In the genomic region with DNA sequence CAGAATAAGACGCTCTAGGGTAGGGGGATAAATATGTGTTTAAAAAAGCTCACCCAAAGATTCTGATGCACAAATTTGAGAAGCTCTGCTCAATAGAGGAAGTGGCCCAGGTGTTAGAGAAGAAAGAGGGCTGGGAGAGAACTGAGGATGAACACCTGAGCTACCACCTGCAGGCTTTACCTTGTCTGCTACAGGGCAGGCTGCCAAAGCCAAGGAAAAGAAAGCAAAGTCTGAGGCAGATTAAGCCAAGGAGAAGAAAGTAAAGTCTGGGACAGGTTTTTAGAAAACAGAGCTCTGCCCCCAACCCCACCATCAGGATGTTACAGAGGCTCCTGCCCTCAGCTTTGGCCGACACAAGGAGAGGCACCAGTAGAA, we compare ENCODE assay signal across 32 cellular contexts.
DNase-seq lines count a peak whose midpoint lies in the region; ATAC-seq and TF ChIP-seq lines count a peak whose summit lies in the region.
"Had no signal": no experiment of that assay in that cellular context is flagged by ENCODE, and none has a peak within 500 bp of the region (broad histone marks: within the 10 kb centered on the region; RNA-seq: fewer than 3 reads in every experiment).

No MANE protein-coding gene starts in this region.

- H3K27me3 Mint-ChIP-seq in WTC11 (ENCODE audit: low read depth) = peaks cover 15% of the 10 kb centered on the region
- H3K27me3 Mint-ChIP-seq in nephron (ENCODE audit: low read depth) = peaks cover 6% of the 10 kb centered on the region
- H3K27me3 Mint-ChIP-seq in activated T-cell treated with anti-CD3 and anti-CD28 coated beads, Interleukin-2, amount 50 U/mL, for 24 hours = no peaks in the 10 kb centered on the region
- no peaks in the 10 kb centered on the region for H3K27me3 Mint-ChIP-seq in osteocyte (ENCODE audit: unreplicated experiment)

- H3K9me3 ChIP-seq in transverse colon = no peaks in the 10 kb centered on the region
- H3K9me3 ChIP-seq: upper lobe of right lung had no signal

- no peak for TF ChIP-seq CTCF in WTC11 (IDR thresholded peaks at IDR 0.05)
- TF ChIP-seq CTCF in nephron (IDR thresholded peaks at IDR 0.05; ENCODE audit: unreplicated experiment in 3 of 3) = no peak
- no peak for TF ChIP-seq CTCF in transverse colon (IDR thresholded peaks at IDR 0.05)
- TF ChIP-seq CTCF in osteocyte (IDR thresholded peaks at IDR 0.05) = no peak

- TF ChIP-seq POLR2A in transverse colon (IDR thresholded peaks at IDR 0.05) = no peak

- H3K36me3 Mint-ChIP-seq in WTC11 (peaks cover 11% of the 10 kb centered on the region), nephron (ENCODE audit: low read depth) (no peaks in the 10 kb centered on the region), osteocyte (ENCODE audit: unreplicated experiment) (no peaks in the 10 kb centered on the region)
- no peaks in the 10 kb centered on the region for H3K36me3 Mint-ChIP-seq in activated T-cell treated with anti-CD3 and anti-CD28 coated beads, Interleukin-2, amount 50 U/mL, for 24 hours (ENCODE audit: low read depth)
- H3K36me3 Mint-ChIP-seq: activated naive CD4-positive, alpha-beta T cell treated with anti-CD3 and anti-CD28 coated beads, Interleukin-2, amount 50 U/mL, for 72 hours; CD14-positive monocyte; immature natural killer cell; neural progenitor cell had no signal

- H3K9me3 Mint-ChIP-seq in WTC11 (peaks cover 16% of the 10 kb centered on the region), nephron (peaks cover 7% of the 10 kb centered on the region), osteocyte (ENCODE audit: unreplicated experiment) (peaks cover 13% of the 10 kb centered on the region)
- peaks cover 3% of the 10 kb centered on the region for H3K9me3 Mint-ChIP-seq in activated T-cell treated with anti-CD3 and anti-CD28 coated beads, Interleukin-2, amount 50 U/mL, for 24 hours
- H3K9me3 Mint-ChIP-seq: activated naive CD4-positive, alpha-beta T cell treated with anti-CD3 and anti-CD28 coated beads, Interleukin-2, amount 50 U/mL, for 72 hours had no signal

- H3K4me3 ChIP-seq in transverse colon = no peak overlapping the region
- H3K4me3 ChIP-seq: cardiac muscle cell, neural progenitor cell, spleen, upper lobe of right lung had no signal

- peaks cover 22% of the 10 kb centered on the region for H3K4me1 Mint-ChIP-seq in WTC11
- peaks cover 16% of the 10 kb centered on the region for H3K4me1 Mint-ChIP-seq in nephron
- H3K4me1 Mint-ChIP-seq in activated T-cell treated with anti-CD3 and anti-CD28 coated beads, Interleukin-2, amount 50 U/mL, for 24 hours (ENCODE audit: low read depth) = no peaks in the 10 kb centered on the region
- peaks cover 4% of the 10 kb centered on the region for H3K4me1 Mint-ChIP-seq in osteocyte (ENCODE audit: unreplicated experiment)
- H3K4me1 Mint-ChIP-seq: CD14-positive monocyte, immature natural killer cell, neural progenitor cell had no signal

- 38% methylated on average over 1 to 2 of the region's 2 CpGs for WGBS in transverse colon (ENCODE audit: low coverage in 1 of 2), 2 donors

- H3K27ac Mint-ChIP-seq in WTC11 (no peak overlapping the region), nephron (peak overlapping the region; percentile 39 to 58 (median 51)), osteocyte (ENCODE audit: unreplicated experiment) (no peak overlapping the region)
- no peak overlapping the region for H3K27ac Mint-ChIP-seq in activated T-cell treated with anti-CD3 and anti-CD28 coated beads, Interleukin-2, amount 50 U/mL, for 24 hours
- H3K27ac Mint-ChIP-seq: activated CD8-positive, alpha-beta T cell treated with anti-CD3 and anti-CD28 coated beads, Interleukin-2, amount 10 ng/mL, durations not matched to agents 7 days and 5 days; activated naive CD4-positive, alpha-beta T cell treated with anti-CD3 and anti-CD28 coated beads, Interleukin-2, amount 50 U/mL, for 72 hours; CD14-positive monocyte; immature natural killer cell; neural progenitor cell had no signal

- no peak for TF ChIP-seq EP300 in transverse colon (IDR thresholded peaks at IDR 0.05; ENCODE audit: low read depth)

- intact Hi-C loops in transverse colon (cut with DNase I; ENCODE audit: low total_unique reads) = no loop called here

- CTCF ChIA-PET in WTC11 (lab: Charles Lee) = no interaction called here

- H3K4me1 ChIP-seq in transverse colon = peaks cover 14 to 39% (median 21%) of the 10 kb centered on the region in 4 donors
- H3K4me1 ChIP-seq: spleen, upper lobe of right lung had no signal

- DNase-seq in NCI-H748 (lab: John Stamatoyannopoulos, UW; ENCODE audit: unreplicated experiment) = peak; percentile 41
- DNase-seq in NCI-H748 treated with DMSO at 0.1 percent for 48 hours (lab: John Stamatoyannopoulos, UW) = no peak
- DNase-seq in WTC11 (ENCODE audit: low spot score) = no peak
- DNase-seq in transverse colon = peak; percentile 50
- DNase-seq in activated T-cell treated with anti-CD3 and anti-CD28 coated beads, Interleukin-2, amount 50 U/mL, for 24 hours = no peak
- DNase-seq in stimulated activated CD4-positive, alpha-beta T cell treated with anti-CD3 and anti-CD28 coated beads, Interleukin-2, amount 100 ng/mL, for 48 hours = no peak
- no peak for DNase-seq in osteocyte (ENCODE audit: extremely low spot score, unreplicated experiment)
- DNase-seq: activated CD4-positive, alpha-beta T cell treated with anti-CD3 and anti-CD28 coated beads for 4 hours; activated CD8-positive, alpha-beta T cell treated with anti-CD3 and anti-CD28 coated beads, Interleukin-2, amount 10 ng/mL, durations not matched to agents 7 days and 5 days; activated effector memory CD4-positive, alpha-beta T cell treated with Interleukin-2 at 50 U/mL for 16 hours; activated T-cell treated with anti-CD3 and anti-CD28 coated beads for 4 hours; amygdala; DMS79 treated with DMSO at 0.1 percent for 48 hours; effector CD4-positive, alpha-beta T cell; GDM1; immature natural killer cell; Kasumi-1; NCI-H1694; NCI-H2171; NCI-H510A treated with DMSO at 0.1 percent for 48 hours; SIG-M5; spleen; stimulated activated CD4-positive, alpha-beta T cell treated with anti-CD3 and anti-CD28 coated beads, Interleukin-2, amount 100 ng/mL, for 24 hours; stimulated activated CD8-positive, alpha-beta memory T cell treated with anti-CD3 and anti-CD28 coated beads, Interleukin-4, amount 100 ng/mL, for 48 hours; upper lobe of right lung had no signal

- in situ Hi-C loops in transverse colon (cut with MboI; ENCODE audit: low pct_ligation_motif_present in 1 of 4, low pct_unique_long_range_greater_than_20kb in 1 of 4, low sequenced_read_pairs in 3 of 4) = no loop called here

- H3K27me3 ChIP-seq in transverse colon = no peaks in the 10 kb centered on the region
- H3K27me3 ChIP-seq: cardiac muscle cell, neural progenitor cell, spleen, upper lobe of right lung had no signal

- peak; percentile 57 for ATAC-seq in WTC11
- ATAC-seq: activated CD8-positive, alpha-beta T cell treated with anti-CD3 and anti-CD28 coated beads, Interleukin-2, amount 10 ng/mL, durations not matched to agents 7 days and 5 days; activated naive CD4-positive, alpha-beta T cell treated with anti-CD3 and anti-CD28 coated beads, Interleukin-2, amount 50 U/mL, for 72 hours; HCT116; HepG2; upper lobe of right lung had no signal

- peak overlapping the region; percentile 27 to 57 (median 34) for H3K27ac ChIP-seq in transverse colon
- H3K27ac ChIP-seq: cardiac muscle cell, neural progenitor cell, spleen, upper lobe of right lung had no signal

- H3K4me3 Mint-ChIP-seq in WTC11 (no peak overlapping the region), nephron (no peak overlapping the region), osteocyte (ENCODE audit: unreplicated experiment) (no peak overlapping the region)
- no peak overlapping the region for H3K4me3 Mint-ChIP-seq in activated T-cell treated with anti-CD3 and anti-CD28 coated beads, Interleukin-2, amount 50 U/mL, for 24 hours
- H3K4me3 Mint-ChIP-seq: activated CD8-positive, alpha-beta T cell treated with anti-CD3 and anti-CD28 coated beads, Interleukin-2, amount 10 ng/mL, durations not matched to agents 7 days and 5 days; CD14-positive monocyte; immature natural killer cell; neural progenitor cell had no signal

- H3K36me3 ChIP-seq in transverse colon = no peaks in the 10 kb centered on the region
- H3K36me3 ChIP-seq: cardiac muscle cell, neural progenitor cell, spleen, upper lobe of right lung had no signal

- POLR2A ChIA-PET in WTC11 (lab: Charles Lee) = no interaction called here

TF ChIP-seq in WTC11, 78 proteins besides CTCF, POLR2A, EP300 and RAD21:
- TF ChIP-seq ZNF263 (CRISPR knock-in tag; IDR thresholded peaks at IDR 0.05; ENCODE audit: low read depth) (no peak), FOXP1 (CRISPR knock-in tag; IDR thresholded peaks at IDR 0.05; ENCODE audit: borderline replicate concordance) (no peak)

Comparison
In these comparisons a context has a peak if more than half of its experiments do, and no peak if none do; other contexts are left out.
1. DNase-seq: peak in NCI-H748 (single experiment) and transverse colon (single experiment); none in NCI-H748 treated with DMSO at 0.1 percent for 48 hours (single experiment), WTC11 (single experiment), activated T-cell treated with anti-CD3 and anti-CD28 coated beads, Interleukin-2, amount 50 U/mL, for 24 hours (single experiment), stimulated activated CD4-positive, alpha-beta T cell treated with anti-CD3 and anti-CD28 coated beads, Interleukin-2, amount 100 ng/mL, for 48 hours (0 of 2) and osteocyte (single experiment).
2. H3K27ac Mint-ChIP-seq: peak in nephron (3 of 3); none in WTC11 (single experiment), activated T-cell treated with anti-CD3 and anti-CD28 coated beads, Interleukin-2, amount 50 U/mL, for 24 hours (single experiment) and osteocyte (single experiment).